22 cellular contexts compared by ENCODE assay signal in genomic region chr16:27289669-27290068, GRCh38. TPM values are rescaled to one million over a fixed set of nuclear protein-coding genes. Genes with fewer than 3 reads are reported as not detected.
DNase-seq lines count a peak whose midpoint lies in the region; ATAC-seq and TF ChIP-seq lines count a peak whose summit lies in the region.
"Had no signal": no experiment of that assay in that cellular context is flagged by ENCODE, and none has a peak within 500 bp of the region (broad histone marks: within the 10 kb centered on the region; RNA-seq: fewer than 3 reads in every experiment).

No MANE protein-coding gene starts in this region.

- H3K36me3 Mint-ChIP-seq in activated T-cell treated with anti-CD3 and anti-CD28 coated beads, Interleukin-2, amount 50 U/mL, for 24 hours (ENCODE audit: low read depth), result no peaks in the 10 kb centered on the region
- peaks cover 5 to 14% of the 10 kb centered on the region in 2 donors for H3K36me3 Mint-ChIP-seq in activated T-cell treated with anti-CD3 and anti-CD28 coated beads, Interleukin-2, amount 50 U/mL, for 72 hours (ENCODE audit: insufficient read depth in 2 of 2)
- peaks cover 0 to 36% (median 6%) of the 10 kb centered on the region in 5 donors for H3K36me3 Mint-ChIP-seq in naive thymus-derived CD4-positive, alpha-beta T cell
- H3K36me3 Mint-ChIP-seq: type B pancreatic cell had no signal

- no peak overlapping the region for H3K4me3 Mint-ChIP-seq in activated T-cell treated with anti-CD3 and anti-CD28 coated beads, Interleukin-2, amount 50 U/mL, for 24 hours
- peak overlapping the region; percentile 44 to 60 for H3K4me3 Mint-ChIP-seq in activated T-cell treated with anti-CD3 and anti-CD28 coated beads, Interleukin-2, amount 50 U/mL, for 72 hours
- peak overlapping the region; percentile 12 to 78 (median 55) for H3K4me3 Mint-ChIP-seq in naive thymus-derived CD4-positive, alpha-beta T cell
- H3K4me3 Mint-ChIP-seq: type B pancreatic cell had no signal

- H3K9me2 ChIP-seq in DOHH2 (replicated peaks; ENCODE audit: control insufficient read depth, low read length), result no peaks in the 10 kb centered on the region

- no peaks in the 10 kb centered on the region for H3K27me3 ChIP-seq in DOHH2 (ENCODE audit: control insufficient read depth, low read length)
- H3K27me3 ChIP-seq in naive thymus-derived CD4-positive, alpha-beta T cell (ENCODE audit: control insufficient read depth in 2 of 2, insufficient read depth in 2 of 2, low read length in 2 of 2), result no peaks in the 10 kb centered on the region
- H3K27me3 ChIP-seq: BLaER1 treated with 17β-estradiol and CSF1 and Interleukin-3, amounts not matched to agents 10 nM and 100 nM; cardiac muscle cell; stomach had no signal

- H4K20me1 ChIP-seq in DOHH2 (ENCODE audit: control insufficient read depth, insufficient read depth, low read depth, low read length), result no peaks in the 10 kb centered on the region
- H4K20me1 ChIP-seq: BLaER1 treated with 17β-estradiol and CSF1 and Interleukin-3, amounts not matched to agents 10 nM and 100 nM had no signal

- CTCF ChIA-PET in naive thymus-derived CD4-positive, alpha-beta T cell (lab: Charles Lee), result interaction anchor here (0.6 to 1.0 kb wide), 2 partner anchors 8 to 27 kb away, joined by 3 to 5 read pairs; no protein-coding TSS in a partner anchor

- H3K27ac ChIP-seq in DOHH2 (ENCODE audit: low read depth, low read length), result no peak overlapping the region
- H3K27ac ChIP-seq in naive thymus-derived CD4-positive, alpha-beta T cell (ENCODE audit: low read depth, low read length), result peak overlapping the region; percentile 8
- H3K27ac ChIP-seq: BLaER1 treated with 17β-estradiol and CSF1 and Interleukin-3, amounts not matched to agents 10 nM and 100 nM; cardiac muscle cell; stomach had no signal

- H3K79me2 ChIP-seq in DOHH2 (ENCODE audit: control insufficient read depth, low read length), result no peaks in the 10 kb centered on the region

- peaks cover 9% of the 10 kb centered on the region; the same call in 1 of the 2 replicates for H3F3A ChIP-seq in DOHH2 (ENCODE audit: control insufficient read depth, insufficient read depth)

- peak overlapping the region; percentile 85 for H3K27ac Mint-ChIP-seq in activated T-cell treated with anti-CD3 and anti-CD28 coated beads, Interleukin-2, amount 50 U/mL, for 24 hours
- H3K27ac Mint-ChIP-seq in activated T-cell treated with anti-CD3 and anti-CD28 coated beads, Interleukin-2, amount 50 U/mL, for 72 hours, result peak overlapping the region; percentile 91
- H3K27ac Mint-ChIP-seq in naive thymus-derived CD4-positive, alpha-beta T cell, result peak overlapping the region; percentile 65 to 96 (median 82)
- H3K27ac Mint-ChIP-seq: type B pancreatic cell had no signal

- H3K9me3 ChIP-seq in DOHH2 (ENCODE audit: control insufficient read depth, insufficient read depth, low read length), result no peaks in the 10 kb centered on the region
- no peaks in the 10 kb centered on the region for H3K9me3 ChIP-seq in naive thymus-derived CD4-positive, alpha-beta T cell (ENCODE audit: control insufficient read depth in 2 of 3, low read length in 3 of 3)
- H3K9me3 ChIP-seq: stomach had no signal

- peak; percentile 51 to 62 for ATAC-seq in activated T-cell treated with anti-CD3 and anti-CD28 coated beads, Interleukin-2, amount 50 U/mL, for 72 hours (replicated peaks in 1 of 2)
- ATAC-seq in naive thymus-derived CD4-positive, alpha-beta T cell, result peak; percentile 68
- ATAC-seq in GM18858 (IDR thresholded peaks at IDR 0.05; ENCODE audit: unreplicated experiment), result no peak
- ATAC-seq: left cardiac atrium had no signal

- no peak for DNase-seq in activated T-cell treated with anti-CD3 and anti-CD28 coated beads, Interleukin-2, amount 50 U/mL, for 24 hours
- DNase-seq in activated T-cell treated with anti-CD3 and anti-CD28 coated beads for 4 hours (no peak), AG08395 (ENCODE audit: low spot score) (no peak), COLO829 (ENCODE audit: low spot score) (no peak)
- DNase-seq in activated T-cell treated with anti-CD3 and anti-CD28 coated beads, Interleukin-2, amount 50 U/mL, for 72 hours, result no peak
- DNase-seq in naive thymus-derived CD4-positive, alpha-beta T cell, result peak in 6 of 9 donors; percentile 37 to 67 (median 44)
- DNase-seq: activated CD4-positive, alpha-beta T cell treated with anti-CD3 and anti-CD28 coated beads, Interleukin-2, amount 50 U/mL, for 1 hour; amniotic stem cell; GF-D8; KBM-7; left cardiac atrium; mesendoderm; NCI-H1436 treated with DMSO at 0.1 percent for 48 hours; NCI-H510A; stimulated activated CD4-positive, alpha-beta T cell treated with anti-CD3 and anti-CD28 coated beads, Interleukin-2, amount 100 ng/mL, for 48 hours; stomach had no signal

- no peaks in the 10 kb centered on the region for H3K27me3 Mint-ChIP-seq in activated T-cell treated with anti-CD3 and anti-CD28 coated beads, Interleukin-2, amount 50 U/mL, for 24 hours
- H3K27me3 Mint-ChIP-seq in activated T-cell treated with anti-CD3 and anti-CD28 coated beads, Interleukin-2, amount 50 U/mL, for 72 hours (ENCODE audit: low read depth), result no peaks in the 10 kb centered on the region
- no peaks in the 10 kb centered on the region for H3K27me3 Mint-ChIP-seq in naive thymus-derived CD4-positive, alpha-beta T cell
- H3K27me3 Mint-ChIP-seq: type B pancreatic cell had no signal

- TF ChIP-seq CTCF in DOHH2 (IDR thresholded peaks at IDR 0.05; ENCODE audit: low read depth, low read length, poor library complexity, severe bottlenecking), result no peak

- H3K9me3 Mint-ChIP-seq in activated T-cell treated with anti-CD3 and anti-CD28 coated beads, Interleukin-2, amount 50 U/mL, for 24 hours, result peaks cover 5% of the 10 kb centered on the region
- no peaks in the 10 kb centered on the region for H3K9me3 Mint-ChIP-seq in activated T-cell treated with anti-CD3 and anti-CD28 coated beads, Interleukin-2, amount 50 U/mL, for 72 hours
- H3K9me3 Mint-ChIP-seq in naive thymus-derived CD4-positive, alpha-beta T cell, result peaks cover 0 to 5% (median 0%) of the 10 kb centered on the region in 11 donors
- H3K9me3 Mint-ChIP-seq: type B pancreatic cell had no signal

- H3K4me1 ChIP-seq in DOHH2 (ENCODE audit: control insufficient read depth, low read length), result peaks cover 44% of the 10 kb centered on the region
- peaks cover 0 to 32% of the 10 kb centered on the region in 2 donors for H3K4me1 ChIP-seq in naive thymus-derived CD4-positive, alpha-beta T cell (ENCODE audit: control insufficient read depth in 2 of 2, insufficient read depth in 2 of 2, low read length in 2 of 2)

- H3K4me1 Mint-ChIP-seq in activated T-cell treated with anti-CD3 and anti-CD28 coated beads, Interleukin-2, amount 50 U/mL, for 24 hours (ENCODE audit: low read depth), result peaks cover 49% of the 10 kb centered on the region
- H3K4me1 Mint-ChIP-seq in activated T-cell treated with anti-CD3 and anti-CD28 coated beads, Interleukin-2, amount 50 U/mL, for 72 hours (ENCODE audit: low read depth), result peaks cover 72% of the 10 kb centered on the region
- peaks cover 32 to 66% (median 60%) of the 10 kb centered on the region in 7 donors for H3K4me1 Mint-ChIP-seq in naive thymus-derived CD4-positive, alpha-beta T cell

- intact Hi-C loops in naive thymus-derived CD4-positive, alpha-beta T cell (cut with micrococcal nuclease), result loop anchor here in 1 of 2 donors (2.0 kb wide), 1 partner anchor 15 kb away; no protein-coding TSS in a partner anchor

- H3K4me3 ChIP-seq in DOHH2 (ENCODE audit: low read length), result no peak overlapping the region
- no peak overlapping the region for H3K4me3 ChIP-seq in naive thymus-derived CD4-positive, alpha-beta T cell (ENCODE audit: low read length)
- H3K4me3 ChIP-seq: BLaER1 treated with 17β-estradiol and CSF1 and Interleukin-3, amounts not matched to agents 10 nM and 100 nM; cardiac muscle cell; skin epidermis; stomach had no signal

- H3K36me3 ChIP-seq in DOHH2 (ENCODE audit: control insufficient read depth, low read length), result no peaks in the 10 kb centered on the region
- H3K36me3 ChIP-seq in naive thymus-derived CD4-positive, alpha-beta T cell (ENCODE audit: control insufficient read depth in 2 of 3, insufficient read depth in 3 of 3, low read length in 3 of 3), result no peaks in the 10 kb centered on the region
- H3K36me3 ChIP-seq: BLaER1 treated with 17β-estradiol and CSF1 and Interleukin-3, amounts not matched to agents 10 nM and 100 nM; cardiac muscle cell; stomach had no signal

- POLR2A ChIA-PET in naive thymus-derived CD4-positive, alpha-beta T cell (lab: Charles Lee), result interaction anchor here (0.6 to 1.8 kb wide), 6 partner anchors 8 to 117 kb away, joined by 3 to 6 read pairs (median 4); no protein-coding TSS in a partner anchor

- peak overlapping the region; percentile 18; the same call in 1 of the 2 replicates for H3K4me2 ChIP-seq in DOHH2 (ENCODE audit: low read length)
- H3K4me2 ChIP-seq: BLaER1 treated with 17β-estradiol and CSF1 and Interleukin-3, amounts not matched to agents 10 nM and 100 nM had no signal

RNA-seq across cellular contexts. Expression of gene NSMCE1, which starts 21.1 kb away (rescaled TPM):
- total RNA-seq in activated T-cell treated with anti-CD3 and anti-CD28 coated beads, Interleukin-2, amount 50 U/mL, for 72 hours, result 100 to 1,000 TPM; 119 to 165 TPM
- total RNA-seq in naive thymus-derived CD4-positive, alpha-beta T cell, result 100 to 1,000 TPM in 1 of 5 experiments, 10 to 100 TPM in 4; 45.5 to 106 (median 70.2) TPM
- polyA plus RNA-seq in naive thymus-derived CD4-positive, alpha-beta T cell, result 100 to 1,000 TPM; 200 to 220 TPM

RNA-seq across cellular contexts. Expression of gene IL4R, which starts 24.1 kb away (rescaled TPM):
- total RNA-seq in activated T-cell treated with anti-CD3 and anti-CD28 coated beads, Interleukin-2, amount 50 U/mL, for 72 hours, result 100 to 1,000 TPM; 313 to 348 TPM
- total RNA-seq in naive thymus-derived CD4-positive, alpha-beta T cell, result 100 to 1,000 TPM; 158 to 498 (median 198) TPM
- 100 to 1,000 TPM in 1 of 2 donors, 10 to 100 TPM in 1; 99.8 to 128 TPM for polyA plus RNA-seq in naive thymus-derived CD4-positive, alpha-beta T cell

Comparison
In these comparisons a context has a peak if more than half of its experiments do, and no peak if none do; other contexts are left out.
1. DNase-seq: peak in naive thymus-derived CD4-positive, alpha-beta T cell (6 of 9); none in activated T-cell treated with anti-CD3 and anti-CD28 coated beads, Interleukin-2, amount 50 U/mL, for 24 hours (single experiment), activated T-cell treated with anti-CD3 and anti-CD28 coated beads for 4 hours (single experiment), activated T-cell treated with anti-CD3 and anti-CD28 coated beads, Interleukin-2, amount 50 U/mL, for 72 hours (0 of 2), AG08395 (single experiment) and COLO829 (single experiment).
2. Peak in every context shown above with its lines, with median percentiles within 50 percentile points of each other: H3K27ac Mint-ChIP-seq.